Comparison of ENCODE assay signal across 7 cellular contexts in the genomic region with DNA sequence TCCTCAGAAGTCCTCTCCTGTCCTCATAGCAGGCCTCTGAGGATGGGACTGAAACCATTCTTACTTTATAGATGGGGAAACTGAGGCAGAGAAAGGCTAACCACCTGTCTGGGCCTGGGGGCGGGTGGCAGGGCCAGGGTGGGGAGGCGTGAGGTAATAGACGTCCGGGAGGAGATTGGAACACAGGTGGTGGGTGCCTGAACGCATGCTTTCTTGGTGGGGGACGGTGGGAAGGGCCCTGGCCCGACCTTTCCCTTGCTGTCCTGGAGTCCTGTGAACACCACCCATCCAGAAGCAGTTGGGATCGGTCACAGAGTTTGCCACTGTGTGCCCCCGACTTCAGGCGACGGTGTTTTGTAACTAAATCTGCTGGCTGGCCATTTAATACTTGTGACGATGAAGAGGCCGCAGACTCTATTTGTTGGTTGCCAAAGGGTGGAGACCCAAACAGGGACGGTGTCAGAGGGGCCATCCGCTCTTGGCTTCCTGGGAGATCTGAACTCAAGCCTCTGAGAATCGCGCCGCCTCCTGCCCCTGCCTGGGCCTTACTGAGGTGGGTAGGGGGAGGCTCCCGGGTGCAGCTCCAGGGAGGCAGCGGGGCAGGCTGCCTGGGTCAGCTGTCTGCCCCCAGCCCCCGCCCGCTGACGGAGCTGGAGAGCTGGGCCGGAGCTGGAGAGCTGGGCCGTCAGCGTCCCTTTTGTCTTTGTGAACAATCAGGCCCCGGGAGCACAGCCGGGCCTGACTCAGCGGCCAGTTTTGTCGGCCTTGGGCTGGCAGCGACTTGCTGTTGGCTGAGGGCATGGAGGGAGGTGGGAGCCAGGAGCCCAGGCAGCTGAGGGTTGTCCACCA. TPM values are rescaled to one million over a fixed set of nuclear protein-coding genes. Genes with fewer than 3 reads are reported as not detected.
DNase-seq lines count a peak whose midpoint lies in the region; TF ChIP-seq lines count a peak whose summit lies in the region.

No MANE protein-coding gene starts in this region.

- no peak overlapping the region for H2AFZ ChIP-seq in smooth muscle cell (ENCODE audit: low read depth)

- H3K4me3 ChIP-seq in stomach smooth muscle (ENCODE audit: low read length in 2 of 2) (peak overlapping the region; percentile 68 to 84), smooth muscle cell (no peak overlapping the region)

- peaks cover 87% of the 10 kb centered on the region for H3K4me1 ChIP-seq in stomach smooth muscle (ENCODE audit: control insufficient read depth, insufficient read depth, low read length)
- H3K4me1 ChIP-seq in smooth muscle cell (ENCODE audit: low read depth), result peaks cover 13% of the 10 kb centered on the region

- H3K9ac ChIP-seq in stomach smooth muscle (ENCODE audit: low read length in 2 of 2) (peak overlapping the region; percentile 50 to 64), smooth muscle cell (ENCODE audit: low read depth) (no peak overlapping the region)

- H3K36me3 ChIP-seq in stomach smooth muscle (ENCODE audit: control insufficient read depth in 2 of 2, insufficient read depth in 2 of 2, low read length in 2 of 2), result peaks cover 22 to 29% of the 10 kb centered on the region in 2 donors
- H3K36me3 ChIP-seq in smooth muscle cell (ENCODE audit: low read depth), result no peaks in the 10 kb centered on the region

- H3K4me2 ChIP-seq in smooth muscle cell, result no peak overlapping the region

- H3K9me3 ChIP-seq in stomach smooth muscle (ENCODE audit: control insufficient read depth in 2 of 2, low read length in 2 of 2) (no peaks in the 10 kb centered on the region), smooth muscle cell (replicated peaks; ENCODE audit: low read depth) (no peaks in the 10 kb centered on the region)

- peak overlapping the region; percentile 94 for H3K27ac ChIP-seq in caudate nucleus (ENCODE audit: low read depth, low read length)
- peak overlapping the region; percentile 89 for H3K27ac ChIP-seq in stomach smooth muscle (ENCODE audit: low read length)
- H3K27ac ChIP-seq in smooth muscle cell (ENCODE audit: low read depth), result no peak overlapping the region

- DNase-seq in NCI-H2196 (lab: John Stamatoyannopoulos, UW; ENCODE audit: unreplicated experiment) (peak; percentile 82), caudate nucleus (lab: John Stamatoyannopoulos, UW) (peak; percentile 28 to 97 (median 92)), kidney glomerular epithelial cell (lab: John Stamatoyannopoulos, UW) (peak; percentile 33), 8988T (no peak), smooth muscle cell (lab: John Stamatoyannopoulos, UW; ENCODE audit: unreplicated experiment) (no peak), NAMALWA (ENCODE audit: low spot score) (no peak)

- H3F3A ChIP-seq in smooth muscle cell (ENCODE audit: low read depth), result no peaks in the 10 kb centered on the region

- H3K79me2 ChIP-seq in smooth muscle cell (ENCODE audit: low read depth), result no peaks in the 10 kb centered on the region

- H4K20me1 ChIP-seq in smooth muscle cell (ENCODE audit: low read depth), result peaks cover 21% of the 10 kb centered on the region

- TF ChIP-seq CTCF in smooth muscle cell (IDR thresholded peaks at IDR 0.05; ENCODE audit: borderline replicate concordance, insufficient read depth, poor library complexity, severe bottlenecking), result no peak

- H3K27me3 ChIP-seq in stomach smooth muscle (ENCODE audit: control insufficient read depth in 1 of 2, insufficient read depth in 2 of 2, low read length in 2 of 2), result no peaks in the 10 kb centered on the region
- H3K27me3 ChIP-seq in smooth muscle cell (ENCODE audit: low read depth), result no peaks in the 10 kb centered on the region

- 74% methylated on average over 30 of the region's 31 CpGs for WGBS in smooth muscle cell (ENCODE audit: low lambda C conversion rate)

RNA-seq across cellular contexts. Expression of a gene that starts 4.1 kb away (rescaled TPM):
- 12.7 and 15.2 TPM in 2 replicates for total RNA-seq in smooth muscle cell
- 12.0 and 15.7 TPM in 2 replicates for polyA plus RNA-seq in smooth muscle cell

RNA-seq across cellular contexts. Expression of a gene that starts 44.3 kb away (rescaled TPM):
- total RNA-seq in smooth muscle cell, result 34.9 and 35.6 TPM in 2 replicates
- 53.5 and 61.7 TPM in 2 replicates for polyA plus RNA-seq in smooth muscle cell

Comparison
In these comparisons a context has a peak if more than half of its experiments do, and no peak if none do; other contexts are left out.
1. DNase-seq: peak in NCI-H2196 (single experiment), caudate nucleus (61 of 61) and kidney glomerular epithelial cell (single experiment); none in 8988T (single experiment), smooth muscle cell (single experiment) and NAMALWA (single experiment).